In the genomic region with DNA sequence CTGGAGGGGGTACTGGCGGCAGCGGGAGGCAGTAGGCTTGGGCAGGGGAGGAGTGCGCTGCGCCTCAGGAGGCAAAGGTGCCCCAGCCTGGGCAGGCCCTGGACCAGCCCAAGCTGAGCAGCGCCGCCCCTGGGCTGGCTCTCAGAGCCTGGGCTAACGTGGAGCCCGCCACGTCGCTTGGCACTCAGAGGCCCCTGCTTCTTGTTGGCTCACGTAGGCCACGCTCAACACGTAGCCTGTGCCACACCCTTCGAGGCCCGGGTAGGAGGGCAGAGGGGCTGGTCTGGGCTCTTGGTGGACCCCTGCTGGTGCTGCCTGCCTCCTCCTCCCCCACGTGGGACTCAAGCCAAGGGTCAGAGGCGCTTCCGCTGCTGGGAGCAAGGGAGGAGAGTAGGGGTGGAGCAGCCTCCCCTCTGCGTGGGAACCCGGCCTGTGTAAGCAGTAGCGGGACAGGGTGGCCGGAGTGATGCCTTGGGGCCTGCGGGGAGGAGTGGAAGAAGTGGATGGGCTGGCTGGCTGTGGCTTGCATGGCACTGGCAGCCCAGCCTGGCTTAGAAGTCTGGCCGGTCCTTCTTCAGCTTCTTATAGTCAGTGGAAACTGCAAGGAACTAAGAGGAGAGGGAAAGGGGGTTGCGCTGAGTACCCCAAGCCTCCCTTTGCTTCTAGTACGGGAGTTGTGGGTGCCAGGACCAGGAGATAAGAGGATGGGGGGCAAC, we compare ENCODE assay signal across 10 cellular contexts. TPM values are rescaled to one million over a fixed set of nuclear protein-coding genes. Genes with fewer than 3 reads are reported as not detected.
DNase-seq lines count a peak whose midpoint lies in the region; ATAC-seq and TF ChIP-seq lines count a peak whose summit lies in the region.
"Had no signal": no experiment of that assay in that cellular context is flagged by ENCODE, and none has a peak within 500 bp of the region (broad histone marks: within the 10 kb centered on the region; RNA-seq: fewer than 3 reads in every experiment).

No MANE protein-coding gene starts in this region.

- H4K8ac ChIP-seq in neuronal stem cell (ENCODE audit: low read depth, low read length): no peak overlapping the region

- no peak overlapping the region for H2AFZ ChIP-seq in neuronal stem cell (ENCODE audit: low read length)

- H3K79me2 ChIP-seq in DOHH2 (ENCODE audit: control insufficient read depth, low read length): peaks cover 26% of the 10 kb centered on the region

- H3K9ac ChIP-seq in neuronal stem cell (ENCODE audit: low read depth, low read length, poor library complexity): no peak overlapping the region

- ATAC-seq in esophagus mucosa (peak; percentile 70), HG03159 (IDR thresholded peaks at IDR 0.05; ENCODE audit: unreplicated experiment) (no peak), GM21529 (IDR thresholded peaks at IDR 0.05; ENCODE audit: unreplicated experiment) (no peak)

- H3K4me2 ChIP-seq in DOHH2 (ENCODE audit: low read length): peak overlapping the region; percentile 98
- H3K4me2 ChIP-seq in neuronal stem cell (ENCODE audit: insufficient read depth, low read length, poor library complexity, severe bottlenecking): no peak overlapping the region

- H3K18ac ChIP-seq in neuronal stem cell (ENCODE audit: low read length): no peak overlapping the region

- peaks cover 95% of the 10 kb centered on the region for H3K4me1 ChIP-seq in DOHH2 (ENCODE audit: control insufficient read depth, low read length)
- peaks cover 20 to 41% of the 10 kb centered on the region in 2 donors for H3K4me1 ChIP-seq in neuronal stem cell (ENCODE audit: control insufficient read depth in 2 of 2, insufficient read depth in 1 of 2, low read depth in 1 of 2, low read length in 2 of 2)

- WGBS in neuronal stem cell (ENCODE audit: extremely low coverage in 2 of 2, insufficient read length in 2 of 2, insufficient replicate concordance in 1 of 2), 2 donors: no CpG with 5 or more reads among the region's 26 CpGs

- H3K14ac ChIP-seq in neuronal stem cell (ENCODE audit: low read length): no peak overlapping the region

- H2BK5ac ChIP-seq in neuronal stem cell (ENCODE audit: low read length): no peak overlapping the region

- H3K9me3 ChIP-seq in DOHH2 (ENCODE audit: control insufficient read depth, insufficient read depth, low read length) (no peaks in the 10 kb centered on the region), neuronal stem cell (replicated peaks in 1 of 2; ENCODE audit: control insufficient read depth in 2 of 2, insufficient read depth in 1 of 2, low read depth in 1 of 2, low read length in 2 of 2) (no peaks in the 10 kb centered on the region)

- H4K20me1 ChIP-seq in DOHH2 (ENCODE audit: control insufficient read depth, insufficient read depth, low read depth, low read length): peaks cover 23% of the 10 kb centered on the region; the same call in 1 of the 2 replicates

- peaks cover 43% of the 10 kb centered on the region for H3F3A ChIP-seq in DOHH2 (ENCODE audit: control insufficient read depth, insufficient read depth)

- peak overlapping the region; percentile 31 for H2BK12ac ChIP-seq in neuronal stem cell (ENCODE audit: low read length)

- H3K27ac ChIP-seq in DOHH2 (ENCODE audit: low read depth, low read length): peak overlapping the region; percentile 71
- no peak overlapping the region for H3K27ac ChIP-seq in neuronal stem cell (replicated peaks; ENCODE audit: low read length)

- H3K79me1 ChIP-seq in neuronal stem cell (ENCODE audit: low read depth, low read length): peaks cover 6% of the 10 kb centered on the region

- H3K36me3 ChIP-seq in DOHH2 (ENCODE audit: control insufficient read depth, low read length) (peaks cover 62% of the 10 kb centered on the region), neuronal stem cell (replicated peaks in 1 of 2; ENCODE audit: control insufficient read depth in 2 of 2, insufficient read depth in 2 of 2, low read length in 2 of 2) (peaks cover 36 to 53% of the 10 kb centered on the region in 2 donors)

- no peak overlapping the region for H4K91ac ChIP-seq in neuronal stem cell (ENCODE audit: low read depth, low read length, poor library complexity)

- DNase-seq in NCI-H526 (lab: John Stamatoyannopoulos, UW): peak; percentile 73 to 87
- no peak for DNase-seq in neuronal stem cell (ENCODE audit: low spot score)
- DNase-seq in cortex of kidney (lab: John Stamatoyannopoulos, UW): no peak
- DNase-seq in stimulated activated CD4-positive, alpha-beta T cell treated with anti-CD3 and anti-CD28 coated beads, Interleukin-4, amount 100 ng/mL, for 4 hours: no peak
- DNase-seq: GOT3, MM.1S had no signal

- peak overlapping the region; percentile 58 for H3K23ac ChIP-seq in neuronal stem cell (ENCODE audit: low read depth, low read length, poor library complexity)

- peak overlapping the region; percentile 32 for H2BK15ac ChIP-seq in neuronal stem cell (ENCODE audit: low read length)

- no peaks in the 10 kb centered on the region for H3K9me2 ChIP-seq in DOHH2 (replicated peaks; ENCODE audit: control insufficient read depth, low read length)

- H2AK5ac ChIP-seq in neuronal stem cell (ENCODE audit: low read depth, low read length): peak overlapping the region; percentile 30

- peak; percentile 8 for TF ChIP-seq CTCF in DOHH2 (IDR thresholded peaks at IDR 0.05; ENCODE audit: low read depth, low read length, poor library complexity, severe bottlenecking)

- H3K4me3 ChIP-seq in DOHH2 (ENCODE audit: low read length): peak overlapping the region; percentile 46
- H3K4me3 ChIP-seq in neuronal stem cell (ENCODE audit: low read length in 2 of 2): no peak overlapping the region

- H2BK120ac ChIP-seq in neuronal stem cell (ENCODE audit: low read depth, low read length): no peak overlapping the region

- H3K4ac ChIP-seq in neuronal stem cell (ENCODE audit: low read length): no peak overlapping the region

- no peaks in the 10 kb centered on the region for H3K27me3 ChIP-seq in DOHH2 (ENCODE audit: control insufficient read depth, low read length)
- peaks cover 0 to 50% (median 17%) of the 10 kb centered on the region in 3 experiments for H3K27me3 ChIP-seq in neuronal stem cell (ENCODE audit: control insufficient read depth in 3 of 3, insufficient read depth in 3 of 3, low read depth in 1 of 3, low read length in 3 of 3)

RNA-seq across cellular contexts. Expression of a gene that starts 5.7 kb away (rescaled TPM):
- total RNA-seq in esophagus mucosa: 126 TPM
- polyA plus RNA-seq in neuronal stem cell (2013, experiment 1 of 2): 117 TPM
- 112 TPM for polyA plus RNA-seq in neuronal stem cell (2013, experiment 2 of 2)

RNA-seq across cellular contexts. Expression of a gene that starts 15.8 kb away (rescaled TPM):
- 1.1 TPM for total RNA-seq in esophagus mucosa
- 0.79 TPM for polyA plus RNA-seq in neuronal stem cell (2013, experiment 1 of 2)
- polyA plus RNA-seq in neuronal stem cell (2013, experiment 2 of 2): 0.93 TPM

RNA-seq across cellular contexts. Expression of a gene that starts 18.6 kb away (rescaled TPM):
- total RNA-seq in esophagus mucosa: 6.7 TPM
- 0.26 TPM for polyA plus RNA-seq in neuronal stem cell (2013, experiment 1 of 2)
- polyA plus RNA-seq in neuronal stem cell (2013, experiment 2 of 2): 0.29 TPM

Comparison
In these comparisons a context has a peak if more than half of its experiments do, and no peak if none do; other contexts are left out.
1. DNase-seq: peak in NCI-H526 (2 of 2); none in neuronal stem cell (single experiment), cortex of kidney (single experiment) and stimulated activated CD4-positive, alpha-beta T cell treated with anti-CD3 and anti-CD28 coated beads, Interleukin-4, amount 100 ng/mL, for 4 hours (0 of 2).